In genomic region chr2:100944617-100945432, GRCh38 we compare ENCODE assay signal across 22 cellular contexts.
"Had no signal": no experiment of that assay in that cellular context is flagged by ENCODE, and none has a peak within 500 bp of the region (broad histone marks: within the 10 kb centered on the region; RNA-seq: fewer than 3 reads in every experiment).

No MANE protein-coding gene starts in this region.

- H3K27me3 ChIP-seq: heart right ventricle, testis, upper lobe of left lung had no signal

- H3K27ac Mint-ChIP-seq: activated B cell treated with CpG ODN at 0.5 μM for 24 hours; activated CD4-positive, alpha-beta memory T cell treated with anti-CD3 and anti-CD28 coated beads, Interleukin-2, amount 10 ng/mL, durations not matched to agents 7 days and 5 days; activated CD8-positive, alpha-beta memory T cell treated with anti-CD3 and anti-CD28 coated beads, Interleukin-2, amount 10 ng/mL, durations not matched to agents 7 days and 5 days; activated naive CD4-positive, alpha-beta T cell treated with anti-CD3 and anti-CD28 coated beads, Interleukin-2, amount 10 ng/mL, durations not matched to agents 7 days and 5 days; activated naive CD8-positive, alpha-beta T cell treated with anti-CD3 and anti-CD28 coated beads, Interleukin-2, amount 50 U/mL, for 24 hours; activated T-helper 2 cell treated with anti-CD3 and anti-CD28 coated beads, Interferon-gamma antibody, Interleukin-2, Interleukin-4, amounts not matched to agents 10 μg/mL and 5 μg/mL and 100 μg/mL, durations not matched to agents 14 hours and 24 hours and 36 hours; dendritic cell treated with granulocyte-macrophage colony-stimulating factor and Interleukin-4, amounts not matched to agents 40 ng/mL and 50 ng/mL, for 4 days; immature natural killer cell; memory B cell; T-cell had no signal

- H3K9me3 Mint-ChIP-seq: activated B cell treated with CpG ODN at 0.5 μM for 24 hours; activated CD4-positive, alpha-beta memory T cell treated with anti-CD3 and anti-CD28 coated beads, Interleukin-2, amount 10 ng/mL, durations not matched to agents 7 days and 5 days; activated naive CD4-positive, alpha-beta T cell treated with anti-CD3 and anti-CD28 coated beads, Interleukin-2, amount 10 ng/mL, durations not matched to agents 7 days and 5 days; activated naive CD8-positive, alpha-beta T cell treated with anti-CD3 and anti-CD28 coated beads, Interleukin-2, amount 50 U/mL, for 24 hours; activated T-helper 2 cell treated with anti-CD3 and anti-CD28 coated beads, Interferon-gamma antibody, Interleukin-2, Interleukin-4, amounts not matched to agents 10 μg/mL and 5 μg/mL and 100 μg/mL, durations not matched to agents 14 hours and 24 hours and 36 hours; dendritic cell treated with granulocyte-macrophage colony-stimulating factor and Interleukin-4, amounts not matched to agents 40 ng/mL and 50 ng/mL, for 4 days; immature natural killer cell; memory B cell; stimulated activated naive CD8-positive, alpha-beta T cell treated with anti-CD3 and anti-CD28 coated beads, Interleukin-15, amount 100 ng/mL, for 72 hours; T-cell had no signal

- H3K4me3 Mint-ChIP-seq: activated B cell treated with CpG ODN at 0.5 μM for 24 hours; activated CD4-positive, alpha-beta memory T cell treated with anti-CD3 and anti-CD28 coated beads, Interleukin-2, amount 10 ng/mL, durations not matched to agents 7 days and 5 days; activated CD8-positive, alpha-beta memory T cell treated with anti-CD3 and anti-CD28 coated beads, Interleukin-2, amount 10 ng/mL, durations not matched to agents 7 days and 5 days; activated naive CD4-positive, alpha-beta T cell treated with anti-CD3 and anti-CD28 coated beads, Interleukin-2, amount 10 ng/mL, durations not matched to agents 7 days and 5 days; activated naive CD8-positive, alpha-beta T cell treated with anti-CD3 and anti-CD28 coated beads, Interleukin-2, amount 50 U/mL, for 24 hours; dendritic cell treated with granulocyte-macrophage colony-stimulating factor and Interleukin-4, amounts not matched to agents 40 ng/mL and 50 ng/mL, for 4 days; memory B cell; stimulated activated naive CD8-positive, alpha-beta T cell treated with anti-CD3 and anti-CD28 coated beads, Interleukin-15, amount 100 ng/mL, for 72 hours; T-cell had no signal

- H3K4me1 ChIP-seq: prostate gland, testis had no signal

- H3K4me3 ChIP-seq: heart right ventricle, prostate gland, testis, upper lobe of left lung had no signal

- H3K27ac ChIP-seq: heart right ventricle, prostate gland, testis, upper lobe of left lung had no signal

- H3K36me3 ChIP-seq: prostate gland, upper lobe of left lung had no signal

- H3K4me1 Mint-ChIP-seq: activated B cell treated with CpG ODN at 0.5 μM for 24 hours had no signal

- H3K27me3 Mint-ChIP-seq: activated naive CD8-positive, alpha-beta T cell treated with anti-CD3 and anti-CD28 coated beads, Interleukin-2, amount 50 U/mL, for 24 hours had no signal

- H3K36me3 Mint-ChIP-seq: activated CD8-positive, alpha-beta memory T cell treated with anti-CD3 and anti-CD28 coated beads, Interleukin-2, amount 10 ng/mL, durations not matched to agents 7 days and 5 days; immature natural killer cell; memory B cell; T-cell had no signal

- ATAC-seq: activated CD8-positive, alpha-beta memory T cell treated with anti-CD3 and anti-CD28 coated beads, Interleukin-2, amount 10 ng/mL, durations not matched to agents 7 days and 5 days; activated naive CD8-positive, alpha-beta T cell treated with anti-CD3 and anti-CD28 coated beads, Interleukin-2, amount 50 U/mL, for 24 hours; esophagus mucosa; right cardiac atrium; stimulated activated naive CD8-positive, alpha-beta T cell treated with anti-CD3 and anti-CD28 coated beads, Interleukin-15, amount 100 ng/mL, for 72 hours; T-cell had no signal

- DNase-seq: activated B cell treated with CpG ODN at 0.5 μM for 24 hours; activated CD4-positive, alpha-beta memory T cell treated with anti-CD3 and anti-CD28 coated beads, Interleukin-2, amount 10 ng/mL, durations not matched to agents 7 days and 5 days; activated CD4-positive, alpha-beta T cell treated with anti-CD3 and anti-CD28 coated beads for 4 hours; activated CD8-positive, alpha-beta memory T cell treated with anti-CD3 and anti-CD28 coated beads, Interleukin-2, amount 10 ng/mL, durations not matched to agents 7 days and 5 days; activated naive CD4-positive, alpha-beta T cell treated with anti-CD3 and anti-CD28 coated beads, Interleukin-2, amount 10 ng/mL, durations not matched to agents 7 days and 5 days; activated naive CD8-positive, alpha-beta T cell treated with anti-CD3 and anti-CD28 coated beads, Interleukin-2, amount 50 U/mL, for 24 hours; aorta; effector CD8-positive, alpha-beta T cell; heart right ventricle; immature natural killer cell; right cardiac atrium; small intestine; stimulated activated CD4-positive, alpha-beta T cell treated with anti-CD3 and anti-CD28 coated beads, Interleukin-4, amount 100 ng/mL, for 1 hour; stimulated activated naive CD8-positive, alpha-beta T cell treated with anti-CD3 and anti-CD28 coated beads, Interleukin-15, amount 100 ng/mL, for 72 hours; T-cell; testis had no signal

- H3K9me3 ChIP-seq: heart right ventricle, prostate gland, testis, upper lobe of left lung had no signal
